In genomic region chr14:43939836-43940235, GRCh38 we compare ENCODE assay signal across 25 cellular contexts.
"Had no signal": no experiment of that assay in that cellular context is flagged by ENCODE, and none has a peak within 500 bp of the region (broad histone marks: within the 10 kb centered on the region; RNA-seq: fewer than 3 reads in every experiment).

No MANE protein-coding gene starts in this region.

- H3K4me1 Mint-ChIP-seq: neural crest cell; stimulated activated naive B cell treated with anti-CD40 and anti-IgM and Interleukin-4, amounts not matched to agents 10 μg/mL and 1 μg/mL and 100 μg/mL, for 72 hours had no signal

- ATAC-seq: effector memory CD8-positive, alpha-beta T cell; heart right ventricle; left colon; lower lobe of right lung; natural killer cell treated with Interleukin-12 subunit alpha and Interleukin-12 subunit beta and Interleukin-15 and Interleukin-18, amount 100 ng/mL, for 72 hours; psoas muscle; right cardiac atrium; stimulated activated naive B cell treated with anti-CD40 and anti-IgM and Interleukin-4, amounts not matched to agents 10 μg/mL and 1 μg/mL and 100 μg/mL, for 72 hours had no signal

- H3K27ac ChIP-seq: esophagus squamous epithelium, heart right ventricle, left ventricle myocardium inferior, lower lobe of right lung, ovary, psoas muscle, skin epidermis, spleen, stomach, thyroid gland had no signal

- H3K27me3 Mint-ChIP-seq: effector memory CD8-positive, alpha-beta T cell; natural killer cell treated with Interleukin-12 subunit alpha and Interleukin-12 subunit beta and Interleukin-15 and Interleukin-18, amount 100 ng/mL, for 72 hours; stimulated activated naive B cell treated with anti-CD40 and anti-IgM and Interleukin-4, amounts not matched to agents 10 μg/mL and 1 μg/mL and 100 μg/mL, for 72 hours had no signal

- DNase-seq: cortex of kidney; effector memory CD8-positive, alpha-beta T cell; erythroblast; esophagus squamous epithelium; foreskin melanocyte; glutamatergic neuron; heart right ventricle; hippocampal formation; kidney glomerular epithelial cell; left colon; left ventricle myocardium inferior; lower lobe of right lung; nucleus accumbens; ovary; psoas muscle; right cardiac atrium; spleen; stimulated activated CD4-positive, alpha-beta T cell treated with anti-CD3 and anti-CD28 coated beads, Interleukin-4, amount 100 ng/mL, for 4 hours; stimulated activated naive B cell treated with anti-CD40 and anti-IgM and Interleukin-4, amounts not matched to agents 10 μg/mL and 1 μg/mL and 100 μg/mL, for 72 hours; stomach; thyroid gland; trophoblast cell had no signal

- H3K4me3 ChIP-seq: esophagus squamous epithelium, heart right ventricle, left ventricle myocardium inferior, lower lobe of right lung, ovary, psoas muscle, skin epidermis, spleen, stomach, thyroid gland had no signal

- H3K27ac Mint-ChIP-seq: effector memory CD8-positive, alpha-beta T cell; natural killer cell treated with Interleukin-12 subunit alpha and Interleukin-12 subunit beta and Interleukin-15 and Interleukin-18, amount 100 ng/mL, for 72 hours; stimulated activated naive B cell treated with anti-CD40 and anti-IgM and Interleukin-4, amounts not matched to agents 10 μg/mL and 1 μg/mL and 100 μg/mL, for 72 hours had no signal

- H3K9me3 ChIP-seq: lower lobe of right lung, ovary, psoas muscle, thyroid gland had no signal

- H3K36me3 Mint-ChIP-seq: natural killer cell treated with Interleukin-12 subunit alpha and Interleukin-12 subunit beta and Interleukin-15 and Interleukin-18, amount 100 ng/mL, for 72 hours; stimulated activated naive B cell treated with anti-CD40 and anti-IgM and Interleukin-4, amounts not matched to agents 10 μg/mL and 1 μg/mL and 100 μg/mL, for 72 hours had no signal

- H3K4me3 Mint-ChIP-seq: effector memory CD8-positive, alpha-beta T cell; natural killer cell treated with Interleukin-12 subunit alpha and Interleukin-12 subunit beta and Interleukin-15 and Interleukin-18, amount 100 ng/mL, for 72 hours; neural crest cell; stimulated activated naive B cell treated with anti-CD40 and anti-IgM and Interleukin-4, amounts not matched to agents 10 μg/mL and 1 μg/mL and 100 μg/mL, for 72 hours had no signal

- H3K27me3 ChIP-seq: esophagus squamous epithelium, heart right ventricle, ovary, spleen, stomach, thyroid gland had no signal

- H3K4me1 ChIP-seq: esophagus squamous epithelium, heart right ventricle, left ventricle myocardium inferior, lower lobe of right lung, psoas muscle, spleen, stomach, thyroid gland had no signal

- H3K36me3 ChIP-seq: esophagus squamous epithelium, heart right ventricle, left ventricle myocardium inferior, lower lobe of right lung, ovary, spleen, stomach, thyroid gland had no signal
